ENCODE assay signal across 8 cellular contexts in the genomic region with DNA sequence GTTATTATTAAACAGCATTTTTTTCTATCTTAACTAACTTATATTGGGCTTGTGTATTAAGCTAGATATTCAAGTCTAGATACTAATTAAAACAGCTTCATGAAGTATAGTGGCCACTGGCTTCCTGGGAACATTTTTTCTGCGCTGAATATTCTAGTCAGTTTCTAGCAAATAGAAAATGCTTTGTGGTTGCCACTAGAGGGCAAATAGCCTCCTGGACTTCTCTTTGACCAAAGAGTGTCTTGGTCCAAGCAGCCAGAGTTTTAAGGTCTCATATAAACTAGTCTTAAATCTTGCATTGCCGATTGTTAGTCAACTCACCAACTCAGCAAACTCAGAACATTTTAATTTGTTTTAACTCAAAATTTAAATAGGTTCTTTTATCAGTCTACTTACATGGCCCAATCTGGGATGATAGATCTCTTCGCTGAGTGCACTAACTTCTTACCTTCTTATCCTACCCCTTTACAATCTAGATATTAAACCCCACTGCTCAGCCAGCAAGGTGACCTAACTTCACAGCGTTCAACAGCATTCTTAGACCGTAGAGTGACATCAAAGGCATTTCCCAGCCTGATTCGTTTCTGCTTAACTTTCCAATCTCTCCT. TPM values are rescaled to one million over a fixed set of nuclear protein-coding genes. Genes with fewer than 3 reads are reported as not detected.
A peak's percentile ranks its signal among the peaks of the same experiment; 100 is the strongest.
DNase-seq lines count a peak whose midpoint lies in the region; ATAC-seq, FAIRE-seq and TF ChIP-seq lines count a peak whose summit lies in the region.
"Had no signal": no experiment of that assay in that cellular context is flagged by ENCODE, and none has a peak within 500 bp of the region (broad histone marks: within the 10 kb centered on the region; RNA-seq: fewer than 3 reads in every experiment).

No MANE protein-coding gene starts in this region.

- no peak overlapping the region for H3K27ac Mint-ChIP-seq in activated CD4-positive, alpha-beta T cell treated with anti-CD3 and anti-CD28 coated beads for 36 hours

- ATAC-seq in GM18861 (IDR thresholded peaks at IDR 0.05; ENCODE audit: unreplicated experiment) (peak; percentile 72), GM19463 (IDR thresholded peaks at IDR 0.05; ENCODE audit: unreplicated experiment) (no peak)
- no peak for ATAC-seq in activated CD4-positive, alpha-beta T cell treated with anti-CD3 and anti-CD28 coated beads for 36 hours
- ATAC-seq in activated T-cell treated with anti-CD3 and anti-CD28 coated beads, Interleukin-2, amount 50 U/mL, for 4 hours, result no peak

- H3K9me1 ChIP-seq in endothelial cell of umbilical vein (replicated peaks; ENCODE audit: control insufficient read depth, extremely low read depth, insufficient read depth, low read length), result no peaks in the 10 kb centered on the region

- H3K27me3 Mint-ChIP-seq in activated CD4-positive, alpha-beta T cell treated with anti-CD3 and anti-CD28 coated beads for 36 hours, result peaks cover 4% of the 10 kb centered on the region
- no peaks in the 10 kb centered on the region for H3K27me3 Mint-ChIP-seq in activated T-cell treated with anti-CD3 and anti-CD28 coated beads, Interleukin-2, amount 50 U/mL, for 4 hours (ENCODE audit: low read depth)

- H3K4me3 ChIP-seq in endothelial cell of umbilical vein (replicated peaks in 1 of 3; ENCODE audit: insufficient read depth in 1 of 3, low read depth in 1 of 3, low read length in 3 of 3) (no peak overlapping the region), ovary (no peak overlapping the region)

- no peak overlapping the region for H3K9ac ChIP-seq in endothelial cell of umbilical vein (replicated peaks; ENCODE audit: extremely low read depth, insufficient read depth, low read length)

- no peak for TF ChIP-seq EP300 in ovary (IDR thresholded peaks at IDR 0.05)

- no peaks in the 10 kb centered on the region for H3K9me3 Mint-ChIP-seq in activated CD4-positive, alpha-beta T cell treated with anti-CD3 and anti-CD28 coated beads for 36 hours (ENCODE audit: low read depth)
- peaks cover 10% of the 10 kb centered on the region for H3K9me3 Mint-ChIP-seq in activated T-cell treated with anti-CD3 and anti-CD28 coated beads, Interleukin-2, amount 50 U/mL, for 4 hours

- DNase-seq in NCI-H69 (lab: John Stamatoyannopoulos, UW) (peak; percentile 64), endothelial cell of umbilical vein (ENCODE audit: low read depth, low spot score) (peak; percentile 17), ovary (no peak)
- no peak for DNase-seq in activated CD4-positive, alpha-beta T cell treated with anti-CD3 and anti-CD28 coated beads for 36 hours
- DNase-seq in activated T-cell treated with anti-CD3 and anti-CD28 coated beads, Interleukin-2, amount 50 U/mL, for 4 hours, result no peak

- no peak overlapping the region for H2AFZ ChIP-seq in endothelial cell of umbilical vein (ENCODE audit: low read depth, low read length)

- H3K4me1 ChIP-seq in endothelial cell of umbilical vein (ENCODE audit: control insufficient read depth, extremely low read depth, insufficient read depth, low read length) (no peaks in the 10 kb centered on the region), ovary (ENCODE audit: insufficient read depth) (no peaks in the 10 kb centered on the region)

- H3K4me2 ChIP-seq in endothelial cell of umbilical vein (ENCODE audit: insufficient read depth, low read length), result no peak overlapping the region

- H3K36me3 Mint-ChIP-seq in activated CD4-positive, alpha-beta T cell treated with anti-CD3 and anti-CD28 coated beads for 36 hours (ENCODE audit: low read depth), result no peaks in the 10 kb centered on the region
- no peaks in the 10 kb centered on the region for H3K36me3 Mint-ChIP-seq in activated T-cell treated with anti-CD3 and anti-CD28 coated beads, Interleukin-2, amount 50 U/mL, for 4 hours (ENCODE audit: insufficient read depth)

- WGBS in ovary, 3 donors, result 43 to 61% (median 47%) methylated on average over 6 of the region's 6 CpGs

- intact Hi-C loops in endothelial cell of umbilical vein (cut with micrococcal nuclease), result no loop called here
- intact Hi-C loops in ovary (cut with DNase I), result no loop called here
- intact Hi-C loops in activated CD4-positive, alpha-beta T cell treated with anti-CD3 and anti-CD28 coated beads for 36 hours (cut with DNase I, micrococcal nuclease), result no loop called here

- TF ChIP-seq CTCF in endothelial cell of umbilical vein (IDR thresholded peaks at IDR 0.05; ENCODE audit: extremely low read depth in 1 of 2, insufficient read depth in 1 of 2, low read depth in 1 of 2, low read length in 2 of 2) (peak; percentile 25 to 44), ovary (IDR thresholded peaks at IDR 0.05) (peak; percentile 24 to 44 (median 28))

- H3K27ac ChIP-seq in endothelial cell of umbilical vein (ENCODE audit: insufficient read depth, low read depth, low read length) (no peak overlapping the region), ovary (no peak overlapping the region)

- POLR2A ChIA-PET in endothelial cell of umbilical vein (lab: Charles Lee), result no interaction called here
- POLR2A ChIA-PET in activated CD4-positive, alpha-beta T cell treated with anti-CD3 and anti-CD28 coated beads for 36 hours (lab: Charles Lee), result no interaction called here

- H3K4me3 Mint-ChIP-seq in activated CD4-positive, alpha-beta T cell treated with anti-CD3 and anti-CD28 coated beads for 36 hours, result no peak overlapping the region
- H3K4me3 Mint-ChIP-seq in activated T-cell treated with anti-CD3 and anti-CD28 coated beads, Interleukin-2, amount 50 U/mL, for 4 hours, result no peak overlapping the region

- H3K79me2 ChIP-seq in endothelial cell of umbilical vein (ENCODE audit: control insufficient read depth, insufficient read depth, low read length), result no peaks in the 10 kb centered on the region

- no TSS peak for BruUV-seq in endothelial cell of umbilical vein (replicated peaks; lab: Mats Ljungman, UMichigan)

- FAIRE-seq in endothelial cell of umbilical vein (lab: Jason Lieb, UNC), result no peak

- H3K36me3 ChIP-seq in endothelial cell of umbilical vein (ENCODE audit: control insufficient read depth in 2 of 2, extremely low read depth in 1 of 2, insufficient read depth in 2 of 2, low read length in 2 of 2), result no peaks in the 10 kb centered on the region
- no peaks in the 10 kb centered on the region for H3K36me3 ChIP-seq in ovary

- CTCF ChIA-PET in endothelial cell of umbilical vein (lab: Charles Lee), result no interaction called here
- CTCF ChIA-PET in activated CD4-positive, alpha-beta T cell treated with anti-CD3 and anti-CD28 coated beads for 36 hours (lab: Charles Lee), result no interaction called here

- TF ChIP-seq POLR2A in endothelial cell of umbilical vein (IDR thresholded peaks at IDR 0.05; ENCODE audit: low read depth, low read length), result no peak
- TF ChIP-seq POLR2A in ovary (IDR thresholded peaks at IDR 0.05), result no peak

- dilution Hi-C loops in endothelial cell of umbilical vein (cut with MboI; ENCODE audit: extremely low pct_ligation_motif_present, low sequenced_read_pairs), result no loop called here

- H3K27me3 ChIP-seq in endothelial cell of umbilical vein (ENCODE audit: control insufficient read depth in 2 of 2, insufficient read depth in 2 of 2, low read length in 2 of 2) (no peaks in the 10 kb centered on the region), ovary (no peaks in the 10 kb centered on the region)

- no peaks in the 10 kb centered on the region for H3K4me1 Mint-ChIP-seq in activated CD4-positive, alpha-beta T cell treated with anti-CD3 and anti-CD28 coated beads for 36 hours
- no peaks in the 10 kb centered on the region for H3K4me1 Mint-ChIP-seq in activated T-cell treated with anti-CD3 and anti-CD28 coated beads, Interleukin-2, amount 50 U/mL, for 4 hours (ENCODE audit: low read depth)

- H3K9me3 ChIP-seq in endothelial cell of umbilical vein (replicated peaks; ENCODE audit: control insufficient read depth, insufficient read depth, low read length) (no peaks in the 10 kb centered on the region), ovary (no peaks in the 10 kb centered on the region)

- no peaks in the 10 kb centered on the region for H4K20me1 ChIP-seq in endothelial cell of umbilical vein (replicated peaks; ENCODE audit: control insufficient read depth, extremely low read depth, insufficient read depth, low read length)

TF ChIP-seq in endothelial cell of umbilical vein, 7 proteins besides CTCF, POLR2A, EP300 and RAD21:
- TF ChIP-seq FOS (IDR thresholded peaks at IDR 0.05; ENCODE audit: borderline replicate concordance, insufficient read depth, low read length) (no peak), EZH2 (IDR thresholded peaks at IDR 0.05; ENCODE audit: borderline replicate concordance, low read depth, low read length, severe bottlenecking) (no peak)
- TF ChIP-seq, protein P1, sequence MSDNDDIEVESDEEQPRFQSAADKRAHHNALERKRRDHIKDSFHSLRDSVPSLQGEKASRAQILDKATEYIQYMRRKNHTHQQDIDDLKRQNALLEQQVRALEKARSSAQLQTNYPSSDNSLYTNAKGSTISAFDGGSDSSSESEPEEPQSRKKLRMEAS (IDR thresholded peaks at IDR 0.05; ENCODE audit: insufficient read depth, insufficient read length), result no peak
TF ChIP-seq in endothelial cell of umbilical vein: peak in this region for 0.

RNA-seq across cellular contexts. Expression of a gene that starts 24.6 kb away (rescaled TPM):
- not detected in 2 replicates for total RNA-seq in endothelial cell of umbilical vein
- polyA plus RNA-seq in endothelial cell of umbilical vein, result not detected in 2 replicates
- not detected in 2 replicates for polyA plus RNA-seq in endothelial cell of umbilical vein (2011; cell fraction: cytosol; rRNA removed)
- not detected in 2 replicates for polyA plus RNA-seq in endothelial cell of umbilical vein (2011; cell fraction: nucleus; rRNA removed)
- polyA plus RNA-seq in endothelial cell of umbilical vein (2012), result not detected in 2 replicates
- not detected in 2 replicates for polyA minus RNA-seq in endothelial cell of umbilical vein
- polyA minus RNA-seq in endothelial cell of umbilical vein (2011; cell fraction: cytosol; rRNA and poly(A)+ RNA removed), result not detected
- not detected in 2 replicates for polyA minus RNA-seq in endothelial cell of umbilical vein (2011; cell fraction: nucleus; rRNA and poly(A)+ RNA removed)
- total RNA-seq in ovary, result 100 to 1,000 TPM in 1 of 7 donors, 10 to 100 TPM in 5, 1 to 10 TPM in 1; 9.9 to 169 (median 49.2) TPM
- 10 to 100 TPM; 40.6 to 63.9 TPM for polyA plus RNA-seq in ovary
- not detected for total RNA-seq in activated CD4-positive, alpha-beta T cell treated with anti-CD3 and anti-CD28 coated beads for 36 hours
- under 1 TPM in 1 of 3 donors, not detected in 2; 0.08 TPM for total RNA-seq in activated T-cell treated with anti-CD3 and anti-CD28 coated beads, Interleukin-2, amount 50 U/mL, for 4 hours
- total RNA-seq: activated CD8-positive, alpha-beta memory T cell treated with anti-CD3 and anti-CD28 coated beads for 36 hours had no signal

Comparison
In these comparisons a context has a peak if more than half of its experiments do, and no peak if none do; other contexts are left out.
1. DNase-seq: peak in NCI-H69 (single experiment) and endothelial cell of umbilical vein (single experiment); none in ovary (0 of 5), activated CD4-positive, alpha-beta T cell treated with anti-CD3 and anti-CD28 coated beads for 36 hours (single experiment) and activated T-cell treated with anti-CD3 and anti-CD28 coated beads, Interleukin-2, amount 50 U/mL, for 4 hours (single experiment).
2. RNA of a gene that starts 24.6 kb away (total RNA-seq): 9.9 to 169 TPM in ovary; not detected in endothelial cell of umbilical vein, 0.08 TPM in activated T-cell treated with anti-CD3 and anti-CD28 coated beads, Interleukin-2, amount 50 U/mL, for 4 hours and not detected in activated CD4-positive, alpha-beta T cell treated with anti-CD3 and anti-CD28 coated beads for 36 hours; every median in the first group is over 10 times any median in the second.